1 cellular context compared by ENCODE assay signal in genomic region chr1:167208624-167208976, GRCh38.
TF ChIP-seq lines count a peak whose summit lies in the region.

No MANE protein-coding gene starts in this region.

TF ChIP-seq in H1, 55 proteins besides CTCF, POLR2A, EP300 and RAD21:
- TF ChIP-seq CBX5 (IDR thresholded peaks at IDR 0.05; ENCODE audit: low read depth, low read length) (no peak), KDM1A (IDR thresholded peaks at IDR 0.05; ENCODE audit: borderline replicate concordance, low read length) (no peak), BRCA1 (IDR thresholded peaks at IDR 0.05; ENCODE audit: low read depth, low read length) (no peak), TAF1 (IDR thresholded peaks at IDR 0.05; ENCODE audit: low read depth, low read length) (no peak), NRF1 (IDR thresholded peaks at IDR 0.05; ENCODE audit: low read depth, low read length) (no peak)
